13 cellular contexts compared by ENCODE assay signal in the genomic region with DNA sequence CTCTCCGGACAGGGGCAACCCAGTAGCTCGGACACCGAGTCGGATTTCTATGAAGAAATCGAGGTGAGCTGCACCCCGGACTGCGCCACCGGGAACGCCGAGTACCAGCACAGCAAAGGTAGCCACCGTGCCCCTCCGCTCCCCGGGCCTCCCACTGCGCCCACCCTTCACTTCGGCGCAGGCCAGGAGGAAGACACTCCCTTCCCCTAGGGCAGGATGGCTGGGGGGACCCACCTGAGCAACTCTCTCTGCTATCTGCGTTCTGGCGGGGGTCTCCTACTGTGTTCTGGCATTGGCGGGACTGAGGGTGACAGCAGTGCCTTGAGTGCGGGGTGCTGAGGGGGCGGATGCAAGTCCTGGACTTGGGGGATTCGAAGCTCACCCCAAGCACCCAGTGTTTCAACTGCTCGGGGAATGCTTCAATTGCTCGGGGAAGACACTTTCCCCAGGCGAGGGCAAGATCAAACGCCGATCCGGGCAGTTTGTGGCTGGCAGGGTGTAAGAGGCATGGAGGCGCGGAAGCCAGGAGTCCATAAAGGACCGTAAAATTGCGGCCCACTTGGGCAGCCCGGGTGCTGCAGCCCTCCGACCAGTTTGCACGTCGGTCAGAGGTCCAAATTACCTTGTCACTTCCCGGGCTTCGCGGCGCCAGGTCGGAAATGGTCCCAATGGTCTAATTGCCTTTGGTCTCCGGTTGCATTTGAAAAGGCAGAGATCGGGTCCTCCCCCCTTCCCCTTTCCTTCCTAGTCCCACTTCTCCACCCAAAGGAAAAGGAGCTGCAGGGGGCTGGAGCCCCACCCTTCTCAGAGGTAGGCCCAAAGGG. TPM values are rescaled to one million over a fixed set of nuclear protein-coding genes. Genes with fewer than 3 reads are reported as not detected.
DNase-seq lines count a peak whose midpoint lies in the region; ATAC-seq and TF ChIP-seq lines count a peak whose summit lies in the region.
"Had no signal": no experiment of that assay in that cellular context is flagged by ENCODE, and none has a peak within 500 bp of the region (broad histone marks: within the 10 kb centered on the region; RNA-seq: fewer than 3 reads in every experiment).

No MANE protein-coding gene starts in this region.

- intact Hi-C loops in activated CD8-positive, alpha-beta T cell treated with anti-CD3 and anti-CD28 coated beads for 36 hours (cut with micrococcal nuclease): loop anchor here (2.0 to 5.0 kb wide), 3 partner anchors 39 to 86 kb away; a partner anchor contains a TSS

- H3K27ac ChIP-seq in iPS-20b (ENCODE audit: low read length): no peak overlapping the region
- H3K27ac ChIP-seq: BLaER1 treated with 17β-estradiol and CSF1 and Interleukin-3, amounts not matched to agents 10 nM and 100 nM; SK-N-MC had no signal

- CTCF ChIA-PET in activated CD8-positive, alpha-beta T cell treated with anti-CD3 and anti-CD28 coated beads, Interleukin-2, amount 10 ng/mL, durations not matched to agents 7 days and 5 days (lab: Charles Lee): interaction anchor here (1.4 kb wide), 1 partner anchor 33 kb away, joined by 3 read pairs; no protein-coding TSS in a partner anchor
- CTCF ChIA-PET in activated CD8-positive, alpha-beta T cell treated with anti-CD3 and anti-CD28 coated beads for 36 hours (lab: Charles Lee): interaction anchor here (1.2 to 2.2 kb wide), 3 partner anchors 47 to 77 kb away, joined by 4 to 9 read pairs (median 7); no protein-coding TSS in a partner anchor

- no peaks in the 10 kb centered on the region for H3K9me3 ChIP-seq in MG63
- peaks cover 14% of the 10 kb centered on the region; the same call in 1 of the 2 replicates for H3K9me3 ChIP-seq in iPS-20b (ENCODE audit: insufficient read depth, low read depth, low read length)

- H3K4me3 Mint-ChIP-seq in activated CD8-positive, alpha-beta T cell treated with anti-CD3 and anti-CD28 coated beads, Interleukin-2, amount 10 ng/mL, durations not matched to agents 7 days and 5 days: peak overlapping the region; percentile 23
- no peak overlapping the region for H3K4me3 Mint-ChIP-seq in activated CD8-positive, alpha-beta T cell treated with anti-CD3 and anti-CD28 coated beads for 36 hours
- peak overlapping the region; percentile 21 for H3K4me3 Mint-ChIP-seq in stimulated activated effector memory CD8-positive, alpha-beta T cell treated with anti-CD3 and anti-CD28 coated beads, Interleukin-12 subunit alpha, Interleukin-12 subunit beta, amount 100 ng/mL, for 72 hours

- peaks cover 85% of the 10 kb centered on the region for H3K27me3 Mint-ChIP-seq in activated CD8-positive, alpha-beta T cell treated with anti-CD3 and anti-CD28 coated beads, Interleukin-2, amount 10 ng/mL, durations not matched to agents 7 days and 5 days (ENCODE audit: low read depth)
- peaks cover 78% of the 10 kb centered on the region for H3K27me3 Mint-ChIP-seq in activated CD8-positive, alpha-beta T cell treated with anti-CD3 and anti-CD28 coated beads for 36 hours

- no peak for TF ChIP-seq CTCF in activated CD8-positive, alpha-beta T cell treated with anti-CD3 and anti-CD28 coated beads for 36 hours (IDR thresholded peaks at IDR 0.05)

- H3K9me3 Mint-ChIP-seq in activated CD8-positive, alpha-beta T cell treated with anti-CD3 and anti-CD28 coated beads, Interleukin-2, amount 10 ng/mL, durations not matched to agents 7 days and 5 days (ENCODE audit: insufficient read depth): no peaks in the 10 kb centered on the region
- H3K9me3 Mint-ChIP-seq in activated CD8-positive, alpha-beta T cell treated with anti-CD3 and anti-CD28 coated beads for 36 hours: no peaks in the 10 kb centered on the region
- no peaks in the 10 kb centered on the region for H3K9me3 Mint-ChIP-seq in stimulated activated effector memory CD8-positive, alpha-beta T cell treated with anti-CD3 and anti-CD28 coated beads, Interleukin-12 subunit alpha, Interleukin-12 subunit beta, amount 100 ng/mL, for 72 hours

- H3K4me1 ChIP-seq in iPS-20b (ENCODE audit: insufficient read depth, low read length): peaks cover 8% of the 10 kb centered on the region

- H3K27me3 ChIP-seq in MG63: peaks cover 24% of the 10 kb centered on the region
- peaks cover 100% of the 10 kb centered on the region for H3K27me3 ChIP-seq in iPS-20b (ENCODE audit: insufficient read depth, low read length)

- no peak for ATAC-seq in activated CD8-positive, alpha-beta T cell treated with anti-CD3 and anti-CD28 coated beads, Interleukin-2, amount 10 ng/mL, durations not matched to agents 7 days and 5 days
- ATAC-seq in activated CD8-positive, alpha-beta T cell treated with anti-CD3 and anti-CD28 coated beads for 36 hours: no peak
- ATAC-seq in stimulated activated effector memory CD8-positive, alpha-beta T cell treated with anti-CD3 and anti-CD28 coated beads, Interleukin-12 subunit alpha, Interleukin-12 subunit beta, amount 100 ng/mL, for 72 hours: no peak
- ATAC-seq in GM21381 (IDR thresholded peaks at IDR 0.05; ENCODE audit: unreplicated experiment): no peak

- no peaks in the 10 kb centered on the region for H3K36me3 ChIP-seq in MG63
- H3K36me3 ChIP-seq in iPS-20b (ENCODE audit: insufficient read depth, low read depth, low read length): no peaks in the 10 kb centered on the region
- H3K36me3 ChIP-seq: BLaER1 treated with 17β-estradiol and CSF1 and Interleukin-3, amounts not matched to agents 10 nM and 100 nM had no signal

- DNase-seq in activated CD8-positive, alpha-beta T cell treated with anti-CD3 and anti-CD28 coated beads, Interleukin-2, amount 10 ng/mL, durations not matched to agents 7 days and 5 days: no peak
- no peak for DNase-seq in activated CD8-positive, alpha-beta T cell treated with anti-CD3 and anti-CD28 coated beads for 36 hours
- no peak for DNase-seq in MG63
- DNase-seq in stimulated activated effector memory CD8-positive, alpha-beta T cell treated with anti-CD3 and anti-CD28 coated beads, Interleukin-12 subunit alpha, Interleukin-12 subunit beta, amount 100 ng/mL, for 72 hours (ENCODE audit: low spot score in 2 of 2): no peak
- DNase-seq in NCI-H82 (lab: John Stamatoyannopoulos, UW): no peak
- DNase-seq in NCI-H2227 (lab: John Stamatoyannopoulos, UW; ENCODE audit: unreplicated experiment): no peak
- DNase-seq: NCI-H446 had no signal

- H3K4me1 Mint-ChIP-seq in activated CD8-positive, alpha-beta T cell treated with anti-CD3 and anti-CD28 coated beads, Interleukin-2, amount 10 ng/mL, durations not matched to agents 7 days and 5 days (ENCODE audit: low read depth): peaks cover 9% of the 10 kb centered on the region
- peaks cover 17% of the 10 kb centered on the region for H3K4me1 Mint-ChIP-seq in activated CD8-positive, alpha-beta T cell treated with anti-CD3 and anti-CD28 coated beads for 36 hours (ENCODE audit: low read depth)
- peaks cover 18% of the 10 kb centered on the region for H3K4me1 Mint-ChIP-seq in stimulated activated effector memory CD8-positive, alpha-beta T cell treated with anti-CD3 and anti-CD28 coated beads, Interleukin-12 subunit alpha, Interleukin-12 subunit beta, amount 100 ng/mL, for 72 hours

- POLR2A ChIA-PET in activated CD8-positive, alpha-beta T cell treated with anti-CD3 and anti-CD28 coated beads, Interleukin-2, amount 10 ng/mL, durations not matched to agents 7 days and 5 days (lab: Charles Lee): no interaction called here
- POLR2A ChIA-PET in activated CD8-positive, alpha-beta T cell treated with anti-CD3 and anti-CD28 coated beads for 36 hours (lab: Charles Lee): no interaction called here

- H3K4me3 ChIP-seq in MG63: peak overlapping the region; percentile 34; the same call in 1 of the 2 replicates
- H3K4me3 ChIP-seq in iPS-20b (ENCODE audit: low read length): peak overlapping the region; percentile 40; the same call in 1 of the 2 replicates
- H3K4me3 ChIP-seq: BLaER1 treated with 17β-estradiol and CSF1 and Interleukin-3, amounts not matched to agents 10 nM and 100 nM had no signal

- peaks cover 5% of the 10 kb centered on the region for H3K36me3 Mint-ChIP-seq in activated CD8-positive, alpha-beta T cell treated with anti-CD3 and anti-CD28 coated beads, Interleukin-2, amount 10 ng/mL, durations not matched to agents 7 days and 5 days (ENCODE audit: low read depth)
- H3K36me3 Mint-ChIP-seq in activated CD8-positive, alpha-beta T cell treated with anti-CD3 and anti-CD28 coated beads for 36 hours (ENCODE audit: low read depth): no peaks in the 10 kb centered on the region
- H3K36me3 Mint-ChIP-seq in stimulated activated effector memory CD8-positive, alpha-beta T cell treated with anti-CD3 and anti-CD28 coated beads, Interleukin-12 subunit alpha, Interleukin-12 subunit beta, amount 100 ng/mL, for 72 hours: peaks cover 11% of the 10 kb centered on the region

- no peak overlapping the region for H3K9ac ChIP-seq in iPS-20b (ENCODE audit: low read depth, low read length)
- H3K9ac ChIP-seq: BLaER1 treated with 17β-estradiol and CSF1 and Interleukin-3, amounts not matched to agents 10 nM and 100 nM had no signal

- H3K27ac Mint-ChIP-seq in activated CD8-positive, alpha-beta T cell treated with anti-CD3 and anti-CD28 coated beads, Interleukin-2, amount 10 ng/mL, durations not matched to agents 7 days and 5 days: peak overlapping the region; percentile 64
- no peak overlapping the region for H3K27ac Mint-ChIP-seq in activated CD8-positive, alpha-beta T cell treated with anti-CD3 and anti-CD28 coated beads for 36 hours
- H3K27ac Mint-ChIP-seq in stimulated activated effector memory CD8-positive, alpha-beta T cell treated with anti-CD3 and anti-CD28 coated beads, Interleukin-12 subunit alpha, Interleukin-12 subunit beta, amount 100 ng/mL, for 72 hours: no peak overlapping the region

RNA-seq across cellular contexts. Expression of a gene that starts 0.9 kb away (rescaled TPM):
- not detected for total RNA-seq in activated CD8-positive, alpha-beta T cell treated with anti-CD3 and anti-CD28 coated beads, Interleukin-2, amount 10 ng/mL, durations not matched to agents 7 days and 5 days
- total RNA-seq in activated CD8-positive, alpha-beta T cell treated with anti-CD3 and anti-CD28 coated beads for 36 hours: not detected
- not detected in 2 replicates for total RNA-seq in MG63 (2014; rRNA removed; shearing (Covaris generic); ENCODE audit: low replicate concordance)
- total RNA-seq: bronchial epithelial cell, kidney epithelial cell had no signal

RNA-seq across cellular contexts. Expression of a gene that starts 43.7 kb away (rescaled TPM):
- not detected for total RNA-seq in activated CD8-positive, alpha-beta T cell treated with anti-CD3 and anti-CD28 coated beads, Interleukin-2, amount 10 ng/mL, durations not matched to agents 7 days and 5 days
- total RNA-seq in activated CD8-positive, alpha-beta T cell treated with anti-CD3 and anti-CD28 coated beads for 36 hours: not detected
- total RNA-seq in MG63 (2014; rRNA removed; shearing (Covaris generic); ENCODE audit: low replicate concordance): 0.30 and 1.5 TPM in 2 replicates
- total RNA-seq: kidney epithelial cell had no signal

RNA-seq across cellular contexts. Expression of a gene that starts 58.5 kb away (rescaled TPM):
- not detected for total RNA-seq in activated CD8-positive, alpha-beta T cell treated with anti-CD3 and anti-CD28 coated beads, Interleukin-2, amount 10 ng/mL, durations not matched to agents 7 days and 5 days
- under 1 TPM; 0.13 to 0.18 TPM for total RNA-seq in activated CD8-positive, alpha-beta T cell treated with anti-CD3 and anti-CD28 coated beads for 36 hours
- total RNA-seq in MG63 (2014; rRNA removed; shearing (Covaris generic); ENCODE audit: low replicate concordance): 3.2 and 3.7 TPM in 2 replicates
- total RNA-seq: bronchial epithelial cell had no signal
